8 cellular contexts compared by ENCODE assay signal in the genomic region with DNA sequence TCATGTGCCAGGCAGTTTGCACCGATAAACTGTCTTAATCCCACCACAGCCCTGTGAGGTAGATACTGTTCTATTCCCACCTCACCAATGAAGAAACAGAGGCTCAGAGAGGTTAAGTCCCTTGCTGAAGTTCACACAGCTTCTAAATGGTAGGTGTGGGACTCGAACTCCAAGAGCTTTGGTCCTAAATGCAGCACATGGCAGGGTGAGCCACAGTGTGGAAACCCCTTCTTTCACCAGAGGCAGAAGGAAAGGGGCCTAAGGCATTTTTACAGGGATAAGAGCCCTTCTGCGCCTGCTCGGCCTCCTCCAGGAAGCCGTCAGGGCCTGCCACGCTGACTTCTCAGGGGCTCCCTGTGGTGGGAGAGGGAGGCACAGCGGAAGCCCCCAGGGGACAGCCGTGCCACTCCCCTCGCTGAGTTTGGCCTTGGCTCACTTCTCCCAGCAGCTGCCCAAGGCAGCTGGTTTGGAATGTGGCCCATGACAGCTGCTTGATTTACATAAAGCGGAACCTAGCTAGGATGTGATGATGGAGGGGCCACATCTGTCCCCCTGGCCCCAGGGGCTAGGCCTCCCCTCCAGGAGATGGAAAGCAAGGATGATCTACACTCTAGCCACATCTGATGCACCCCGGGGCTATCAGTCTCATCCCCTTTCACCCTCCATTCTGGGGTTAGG. TPM values are rescaled to one million over a fixed set of nuclear protein-coding genes. Genes with fewer than 3 reads are reported as not detected.
DNase-seq lines count a peak whose midpoint lies in the region; ATAC-seq and TF ChIP-seq lines count a peak whose summit lies in the region.

No MANE protein-coding gene starts in this region.

- H3K27me3 ChIP-seq in BE2C: no peaks in the 10 kb centered on the region

- no peak overlapping the region for H3K4me3 ChIP-seq in BE2C (ENCODE audit: low read depth, low read length)

- POLR2A ChIA-PET in GM10248 (lab: Yijun Ruan, JAX): interaction anchor here (1.0 to 1.7 kb wide), 2 partner anchors 11 to 32 kb away, joined by 5 to 8 read pairs; no protein-coding TSS in a partner anchor

- ATAC-seq in GM19452 (IDR thresholded peaks at IDR 0.05; ENCODE audit: unreplicated experiment) (peak; percentile 40), HG03571 (IDR thresholded peaks at IDR 0.05; ENCODE audit: unreplicated experiment) (peak; percentile 30), esophagus mucosa (peak; percentile 7)

- DNase-seq in BE2C: peak; percentile 28
- DNase-seq in NCI-H748 (lab: John Stamatoyannopoulos, UW; ENCODE audit: unreplicated experiment): no peak
- no peak for DNase-seq in GM10248 (ENCODE audit: extremely low spot score)
- DNase-seq in NCI-H2029 treated with DMSO at 0.1 percent for 48 hours (lab: John Stamatoyannopoulos, UW): no peak
- no peak for DNase-seq in cerebellum (ENCODE audit: low spot score)

- H3K9me3 ChIP-seq in BE2C: no peaks in the 10 kb centered on the region

- no peaks in the 10 kb centered on the region for H3K4me1 ChIP-seq in BE2C

- no peaks in the 10 kb centered on the region for H3K36me3 ChIP-seq in BE2C

- CTCF ChIA-PET in GM10248 (lab: Yijun Ruan, JAX): interaction anchor here (1.5 to 20.2 kb wide), 4 partner anchors 10 to 40 kb away, joined by 3 to 186 read pairs (median 28); partner anchors contain the start of gene CD82

- TF ChIP-seq CTCF in BE2C (IDR thresholded peaks at IDR 0.05; ENCODE audit: low read depth, low read length): no peak
- no peak for TF ChIP-seq CTCF in GM10248 (IDR thresholded peaks at IDR 0.05; ENCODE audit: control extremely low read depth, extremely low read depth, low read depth, missing control alignments)

RNA-seq across cellular contexts. Expression of gene CD82, which starts 35.4 kb away (rescaled TPM):
- polyA plus RNA-seq in BE2C (2012; ENCODE audit: insufficient read depth, insufficient read length, low read depth): 1.3 TPM
- 292 TPM for total RNA-seq in esophagus mucosa
- total RNA-seq in cerebellum: 6.4 TPM

Comparison
In these comparisons a context has a peak if more than half of its experiments do, and no peak if none do; other contexts are left out.
1. RNA of gene CD82, which starts 35.4 kb away (total RNA-seq): 292 TPM in esophagus mucosa (single experiment); 6.4 TPM in cerebellum (single experiment); every median in the first group is over 10 times any median in the second.
2. Peak in every context shown above with its lines, with median percentiles within 50 percentile points of each other: ATAC-seq.